14 cellular contexts compared by ENCODE assay signal in genomic region chr15:71629147-71629760, GRCh38.
"Had no signal": no experiment of that assay in that cellular context is flagged by ENCODE, and none has a peak within 500 bp of the region (broad histone marks: within the 10 kb centered on the region; RNA-seq: fewer than 3 reads in every experiment).

No MANE protein-coding gene starts in this region.

- H3K36me3 ChIP-seq: colonic mucosa, stomach, upper lobe of right lung had no signal

- H3K4me1 ChIP-seq: colonic mucosa, testis, upper lobe of right lung had no signal

- H3K27ac Mint-ChIP-seq: activated CD4-positive, alpha-beta T cell treated with anti-CD3 and anti-CD28 coated beads, Interleukin-2, amount 10 ng/mL, durations not matched to agents 24 days and 14 days; activated naive CD8-positive, alpha-beta T cell; natural killer cell; progenitor cell of endocrine pancreas; T-cell had no signal

- H3K4me3 Mint-ChIP-seq: activated CD4-positive, alpha-beta T cell treated with anti-CD3 and anti-CD28 coated beads, Interleukin-2, amount 10 ng/mL, durations not matched to agents 24 days and 14 days; activated naive CD8-positive, alpha-beta T cell; central memory CD8-positive, alpha-beta T cell; natural killer cell; T-cell had no signal

- H3K27ac ChIP-seq: colonic mucosa, stomach, testis, upper lobe of right lung had no signal

- H3K9me3 ChIP-seq: colonic mucosa, stomach, testis, upper lobe of right lung had no signal

- H3K4me1 Mint-ChIP-seq: activated CD4-positive, alpha-beta T cell treated with anti-CD3 and anti-CD28 coated beads, Interleukin-2, amount 10 ng/mL, durations not matched to agents 24 days and 14 days; central memory CD8-positive, alpha-beta T cell; natural killer cell; T-cell had no signal

- H3K36me3 Mint-ChIP-seq: activated naive CD8-positive, alpha-beta T cell; natural killer cell; T-cell had no signal

- H3K4me3 ChIP-seq: colonic mucosa, stomach, testis, upper lobe of right lung had no signal

- H3K9me3 Mint-ChIP-seq: central memory CD8-positive, alpha-beta T cell; natural killer cell had no signal

- DNase-seq: activated CD4-positive, alpha-beta T cell treated with anti-CD3 and anti-CD28 coated beads, Interleukin-2, amount 10 ng/mL, durations not matched to agents 24 days and 14 days; activated CD4-positive, CD25-positive, alpha-beta regulatory T cell; activated gamma-delta T cell; colonic mucosa; erythroblast; natural killer cell; occipital lobe; stomach; T-cell; testis; upper lobe of right lung had no signal

- H3K27me3 ChIP-seq: colonic mucosa, stomach, testis, upper lobe of right lung had no signal
